In genomic region chr17:69424287-69425041, GRCh38 we compare ENCODE assay signal across 13 cellular contexts.
"Had no signal": no experiment of that assay in that cellular context is flagged by ENCODE, and none has a peak within 500 bp of the region (broad histone marks: within the 10 kb centered on the region; RNA-seq: fewer than 3 reads in every experiment).

No MANE protein-coding gene starts in this region.

- H3K4me1 ChIP-seq: breast epithelium, SJSA1 had no signal

- H3K27ac ChIP-seq: breast epithelium, gastroesophageal sphincter, SJSA1, skin epidermis, tibial nerve had no signal

- H3K27me3 Mint-ChIP-seq: activated CD4-positive, alpha-beta T cell treated with anti-CD3 and anti-CD28 coated beads for 36 hours; activated naive CD8-positive, alpha-beta T cell treated with anti-CD3 and anti-CD28 coated beads, Interleukin-2, amount 10 ng/mL, durations not matched to agents 7 days and 5 days had no signal

- DNase-seq: activated CD4-positive, alpha-beta T cell treated with anti-CD3 and anti-CD28 coated beads for 36 hours; activated gamma-delta T cell; activated naive CD8-positive, alpha-beta T cell treated with anti-CD3 and anti-CD28 coated beads, Interleukin-2, amount 10 ng/mL, durations not matched to agents 7 days and 5 days; activated T-cell treated with anti-CD3 and anti-CD28 coated beads, Interleukin-2, amount 50 U/mL, for 1 hour; aorta; kidney; mesendoderm; T1000 had no signal

- H3K9me3 Mint-ChIP-seq: activated naive CD8-positive, alpha-beta T cell treated with anti-CD3 and anti-CD28 coated beads, Interleukin-2, amount 10 ng/mL, durations not matched to agents 7 days and 5 days had no signal

- H3K4me3 ChIP-seq: breast epithelium, gastroesophageal sphincter, SJSA1, skin epidermis, tibial nerve had no signal

- H3K36me3 ChIP-seq: breast epithelium, gastroesophageal sphincter, SJSA1, tibial nerve had no signal

- H3K27me3 ChIP-seq: breast epithelium, gastroesophageal sphincter, SJSA1, tibial nerve had no signal

- H3K9me3 ChIP-seq: breast epithelium, gastroesophageal sphincter, tibial nerve had no signal

- ATAC-seq: activated CD4-positive, alpha-beta T cell treated with anti-CD3 and anti-CD28 coated beads for 36 hours; gastroesophageal sphincter had no signal
